In the genomic region with DNA sequence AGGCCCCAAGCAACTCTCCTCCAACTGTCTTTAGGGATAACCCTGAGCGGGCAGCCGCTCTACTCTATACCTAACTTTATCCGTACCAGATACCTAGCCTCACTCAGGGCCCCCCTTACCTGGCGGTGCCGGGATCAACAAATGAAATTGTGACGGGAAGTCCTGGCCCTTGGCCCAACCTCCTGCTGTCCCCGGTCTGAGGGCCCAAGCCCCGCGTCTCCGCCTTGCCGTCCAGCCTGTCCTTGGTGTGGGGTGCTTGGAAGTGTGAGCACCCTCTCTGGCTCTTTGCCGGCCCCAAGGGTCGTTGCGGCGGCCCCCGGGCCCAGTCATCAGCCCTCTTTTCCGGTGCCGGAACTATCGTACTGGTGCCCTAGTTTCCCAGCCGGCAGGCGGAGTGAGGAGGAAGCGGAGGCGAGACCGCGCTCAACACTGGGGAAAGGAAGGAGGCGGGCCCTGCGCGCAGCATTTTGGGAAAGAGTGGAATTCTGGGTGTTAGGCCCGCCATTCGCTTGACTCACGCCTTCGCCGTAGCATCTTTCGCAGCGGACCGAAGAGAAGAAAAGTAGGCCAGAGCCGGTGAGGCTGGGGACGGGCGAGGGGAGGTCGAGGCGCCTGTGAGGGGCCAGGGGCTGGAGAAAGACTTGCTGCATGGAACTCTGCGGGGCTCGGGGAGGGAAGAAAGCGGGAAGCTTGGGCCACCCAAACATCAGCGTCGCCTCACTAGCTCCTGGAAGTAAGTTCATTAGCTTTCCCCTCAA, we compare ENCODE assay signal across 1 cellular context.
TF ChIP-seq lines count a peak whose summit lies in the region.

A gene (plus strand): TSS at position 504 of the 758 bp plus-strand sequence. CDS start 1,676 bp downstream, outside the sequence.

TF ChIP-seq in HEK293, 187 proteins besides CTCF, POLR2A, EP300 and RAD21 (continued from another document and continues in another):
- peak; percentile 91 for TF ChIP-seq KLF10 (tag by site-specific recombination; IDR thresholded peaks at IDR 0.05)
- peak; percentile 99 for TF ChIP-seq ZNF76 (tag by site-specific recombination; IDR thresholded peaks at IDR 0.05; ENCODE audit: borderline replicate concordance, low read depth)
- TF ChIP-seq ZNF610 (tag by site-specific recombination; IDR thresholded peaks at IDR 0.05; ENCODE audit: borderline replicate concordance), result peak; percentile 85; the same call in 1 of the 2 replicates
- TF ChIP-seq ZNF211 (tag by site-specific recombination; IDR thresholded peaks at IDR 0.05; ENCODE audit: low read depth), result no peak
- peak; percentile 95 for TF ChIP-seq ZBTB17 (tag by site-specific recombination; IDR thresholded peaks at IDR 0.05)
- TF ChIP-seq KLF16 (tag by site-specific recombination; IDR thresholded peaks at IDR 0.05), result peak; percentile 98
- TF ChIP-seq ZSCAN30 (tag by site-specific recombination; IDR thresholded peaks at IDR 0.05), result peak; percentile 86
- TF ChIP-seq, protein P1, sequence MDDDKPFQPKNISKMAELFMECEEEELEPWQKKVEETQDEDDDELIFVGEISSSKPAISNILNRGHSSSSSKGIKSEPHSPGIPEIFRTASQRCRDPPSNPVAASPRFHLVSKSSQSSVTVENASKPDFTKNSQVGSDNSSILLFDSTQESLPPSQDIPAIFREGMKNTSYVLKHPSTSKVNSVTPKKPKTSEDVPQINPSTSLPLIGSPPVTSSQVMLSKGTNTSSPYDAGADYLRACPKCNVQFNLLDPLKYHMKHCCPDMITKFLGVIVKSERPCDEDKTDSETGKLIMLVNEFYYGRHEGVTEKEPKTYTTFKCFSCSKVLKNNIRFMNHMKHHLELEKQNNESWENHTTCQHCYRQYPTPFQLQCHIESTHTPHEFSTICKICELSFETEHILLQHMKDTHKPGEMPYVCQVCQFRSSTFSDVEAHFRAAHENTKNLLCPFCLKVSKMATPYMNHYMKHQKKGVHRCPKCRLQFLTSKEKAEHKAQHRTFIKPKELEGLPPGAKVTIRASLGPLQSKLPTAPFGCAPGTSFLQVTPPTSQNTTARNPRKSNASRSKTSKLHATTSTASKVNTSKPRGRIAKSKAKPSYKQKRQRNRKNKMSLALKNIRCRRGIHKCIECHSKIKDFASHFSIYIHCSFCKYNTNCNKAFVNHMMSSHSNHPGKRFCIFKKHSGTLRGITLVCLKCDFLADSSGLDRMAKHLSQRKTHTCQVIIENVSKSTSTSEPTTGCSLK (tag by site-specific recombination; IDR thresholded peaks at IDR 0.05), result no peak
- TF ChIP-seq ZNF175 (tag by site-specific recombination; IDR thresholded peaks at IDR 0.05), result no peak
- TF ChIP-seq BCL11A (tag by site-specific recombination; IDR thresholded peaks at IDR 0.05; ENCODE audit: low read depth), result no peak
- TF ChIP-seq ZNF423 (tag by site-specific recombination; IDR thresholded peaks at IDR 0.05), result no peak
- TF ChIP-seq ZNF223 (tag by site-specific recombination; IDR thresholded peaks at IDR 0.05), result no peak; the same call in 1 of the 2 replicates
- TF ChIP-seq KLF1 (tag by site-specific recombination; IDR thresholded peaks at IDR 0.05), result no peak
- TF ChIP-seq, protein P2, sequence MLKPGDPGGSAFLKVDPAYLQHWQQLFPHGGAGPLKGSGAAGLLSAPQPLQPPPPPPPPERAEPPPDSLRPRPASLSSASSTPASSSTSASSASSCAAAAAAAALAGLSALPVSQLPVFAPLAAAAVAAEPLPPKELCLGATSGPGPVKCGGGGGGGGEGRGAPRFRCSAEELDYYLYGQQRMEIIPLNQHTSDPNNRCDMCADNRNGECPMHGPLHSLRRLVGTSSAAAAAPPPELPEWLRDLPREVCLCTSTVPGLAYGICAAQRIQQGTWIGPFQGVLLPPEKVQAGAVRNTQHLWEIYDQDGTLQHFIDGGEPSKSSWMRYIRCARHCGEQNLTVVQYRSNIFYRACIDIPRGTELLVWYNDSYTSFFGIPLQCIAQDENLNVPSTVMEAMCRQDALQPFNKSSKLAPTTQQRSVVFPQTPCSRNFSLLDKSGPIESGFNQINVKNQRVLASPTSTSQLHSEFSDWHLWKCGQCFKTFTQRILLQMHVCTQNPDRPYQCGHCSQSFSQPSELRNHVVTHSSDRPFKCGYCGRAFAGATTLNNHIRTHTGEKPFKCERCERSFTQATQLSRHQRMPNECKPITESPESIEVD (tag by site-specific recombination; IDR thresholded peaks at IDR 0.05), result no peak
- TF ChIP-seq ZNF777 (tag by site-specific recombination; IDR thresholded peaks at IDR 0.05; ENCODE audit: borderline replicate concordance), result peak; percentile 92
- TF ChIP-seq ZNF544 (tag by site-specific recombination; IDR thresholded peaks at IDR 0.05), result no peak
- no peak for TF ChIP-seq ZNF350 (tag by site-specific recombination; IDR thresholded peaks at IDR 0.05)
- TF ChIP-seq SETDB1 (IDR thresholded peaks at IDR 0.05; ENCODE audit: insufficient read length, low read length), result no peak
- TF ChIP-seq, protein P3, sequence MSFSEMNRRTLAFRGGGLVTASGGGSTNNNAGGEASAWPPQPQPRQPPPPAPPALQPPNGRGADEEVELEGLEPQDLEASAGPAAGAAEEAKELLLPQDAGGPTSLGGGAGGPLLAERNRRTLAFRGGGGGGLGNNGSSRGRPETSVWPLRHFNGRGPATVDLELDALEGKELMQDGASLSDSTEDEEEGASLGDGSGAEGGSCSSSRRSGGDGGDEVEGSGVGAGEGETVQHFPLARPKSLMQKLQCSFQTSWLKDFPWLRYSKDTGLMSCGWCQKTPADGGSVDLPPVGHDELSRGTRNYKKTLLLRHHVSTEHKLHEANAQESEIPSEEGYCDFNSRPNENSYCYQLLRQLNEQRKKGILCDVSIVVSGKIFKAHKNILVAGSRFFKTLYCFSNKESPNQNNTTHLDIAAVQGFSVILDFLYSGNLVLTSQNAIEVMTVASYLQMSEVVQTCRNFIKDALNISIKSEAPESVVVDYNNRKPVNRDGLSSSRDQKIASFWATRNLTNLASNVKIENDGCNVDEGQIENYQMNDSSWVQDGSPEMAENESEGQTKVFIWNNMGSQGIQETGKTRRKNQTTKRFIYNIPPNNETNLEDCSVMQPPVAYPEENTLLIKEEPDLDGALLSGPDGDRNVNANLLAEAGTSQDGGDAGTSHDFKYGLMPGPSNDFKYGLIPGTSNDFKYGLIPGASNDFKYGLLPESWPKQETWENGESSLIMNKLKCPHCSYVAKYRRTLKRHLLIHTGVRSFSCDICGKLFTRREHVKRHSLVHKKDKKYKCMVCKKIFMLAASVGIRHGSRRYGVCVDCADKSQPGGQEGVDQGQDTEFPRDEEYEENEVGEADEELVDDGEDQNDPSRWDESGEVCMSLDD (tag by site-specific recombination; IDR thresholded peaks at IDR 0.05), result peak; percentile 79
- TF ChIP-seq, protein P4, sequence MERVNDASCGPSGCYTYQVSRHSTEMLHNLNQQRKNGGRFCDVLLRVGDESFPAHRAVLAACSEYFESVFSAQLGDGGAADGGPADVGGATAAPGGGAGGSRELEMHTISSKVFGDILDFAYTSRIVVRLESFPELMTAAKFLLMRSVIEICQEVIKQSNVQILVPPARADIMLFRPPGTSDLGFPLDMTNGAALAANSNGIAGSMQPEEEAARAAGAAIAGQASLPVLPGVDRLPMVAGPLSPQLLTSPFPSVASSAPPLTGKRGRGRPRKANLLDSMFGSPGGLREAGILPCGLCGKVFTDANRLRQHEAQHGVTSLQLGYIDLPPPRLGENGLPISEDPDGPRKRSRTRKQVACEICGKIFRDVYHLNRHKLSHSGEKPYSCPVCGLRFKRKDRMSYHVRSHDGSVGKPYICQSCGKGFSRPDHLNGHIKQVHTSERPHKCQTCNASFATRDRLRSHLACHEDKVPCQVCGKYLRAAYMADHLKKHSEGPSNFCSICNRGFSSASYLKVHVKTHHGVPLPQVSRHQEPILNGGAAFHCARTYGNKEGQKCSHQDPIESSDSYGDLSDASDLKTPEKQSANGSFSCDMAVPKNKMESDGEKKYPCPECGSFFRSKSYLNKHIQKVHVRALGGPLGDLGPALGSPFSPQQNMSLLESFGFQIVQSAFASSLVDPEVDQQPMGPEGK (tag by site-specific recombination; IDR thresholded peaks at IDR 0.05), result peak; percentile 92
- no peak for TF ChIP-seq ZNF768 (tag by site-specific recombination; IDR thresholded peaks at IDR 0.05)
- no peak for TF ChIP-seq ZNF585B (tag by site-specific recombination; IDR thresholded peaks at IDR 0.05)
- peak; percentile 90; the same call in 1 of the 2 replicates for TF ChIP-seq ZNF660 (tag by site-specific recombination; IDR thresholded peaks at IDR 0.05)
- TF ChIP-seq, protein P5, sequence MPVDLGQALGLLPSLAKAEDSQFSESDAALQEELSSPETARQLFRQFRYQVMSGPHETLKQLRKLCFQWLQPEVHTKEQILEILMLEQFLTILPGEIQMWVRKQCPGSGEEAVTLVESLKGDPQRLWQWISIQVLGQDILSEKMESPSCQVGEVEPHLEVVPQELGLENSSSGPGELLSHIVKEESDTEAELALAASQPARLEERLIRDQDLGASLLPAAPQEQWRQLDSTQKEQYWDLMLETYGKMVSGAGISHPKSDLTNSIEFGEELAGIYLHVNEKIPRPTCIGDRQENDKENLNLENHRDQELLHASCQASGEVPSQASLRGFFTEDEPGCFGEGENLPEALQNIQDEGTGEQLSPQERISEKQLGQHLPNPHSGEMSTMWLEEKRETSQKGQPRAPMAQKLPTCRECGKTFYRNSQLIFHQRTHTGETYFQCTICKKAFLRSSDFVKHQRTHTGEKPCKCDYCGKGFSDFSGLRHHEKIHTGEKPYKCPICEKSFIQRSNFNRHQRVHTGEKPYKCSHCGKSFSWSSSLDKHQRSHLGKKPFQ (tag by site-specific recombination; IDR thresholded peaks at IDR 0.05), result peak; percentile 75
- TF ChIP-seq ZNF549 (tag by site-specific recombination; IDR thresholded peaks at IDR 0.05), result no peak
- TF ChIP-seq ZNF23 (tag by site-specific recombination; IDR thresholded peaks at IDR 0.05; ENCODE audit: borderline replicate concordance), result no peak
- no peak for TF ChIP-seq ZNF791 (tag by site-specific recombination; IDR thresholded peaks at IDR 0.05)
- TF ChIP-seq EGR2 (tag by site-specific recombination; IDR thresholded peaks at IDR 0.05; ENCODE audit: low read depth), result peak; percentile 87
- no peak for TF ChIP-seq ZNF747 (tag by site-specific recombination; IDR thresholded peaks at IDR 0.05)
- TF ChIP-seq, protein P6, sequence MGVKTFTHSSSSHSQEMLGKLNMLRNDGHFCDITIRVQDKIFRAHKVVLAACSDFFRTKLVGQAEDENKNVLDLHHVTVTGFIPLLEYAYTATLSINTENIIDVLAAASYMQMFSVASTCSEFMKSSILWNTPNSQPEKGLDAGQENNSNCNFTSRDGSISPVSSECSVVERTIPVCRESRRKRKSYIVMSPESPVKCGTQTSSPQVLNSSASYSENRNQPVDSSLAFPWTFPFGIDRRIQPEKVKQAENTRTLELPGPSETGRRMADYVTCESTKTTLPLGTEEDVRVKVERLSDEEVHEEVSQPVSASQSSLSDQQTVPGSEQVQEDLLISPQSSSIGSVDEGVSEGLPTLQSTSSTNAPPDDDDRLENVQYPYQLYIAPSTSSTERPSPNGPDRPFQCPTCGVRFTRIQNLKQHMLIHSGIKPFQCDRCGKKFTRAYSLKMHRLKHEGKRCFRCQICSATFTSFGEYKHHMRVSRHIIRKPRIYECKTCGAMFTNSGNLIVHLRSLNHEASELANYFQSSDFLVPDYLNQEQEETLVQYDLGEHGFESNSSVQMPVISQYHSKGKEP (tag by site-specific recombination; IDR thresholded peaks at IDR 0.05), result no peak; the same call in 1 of the 2 replicates
- TF ChIP-seq, protein P7, sequence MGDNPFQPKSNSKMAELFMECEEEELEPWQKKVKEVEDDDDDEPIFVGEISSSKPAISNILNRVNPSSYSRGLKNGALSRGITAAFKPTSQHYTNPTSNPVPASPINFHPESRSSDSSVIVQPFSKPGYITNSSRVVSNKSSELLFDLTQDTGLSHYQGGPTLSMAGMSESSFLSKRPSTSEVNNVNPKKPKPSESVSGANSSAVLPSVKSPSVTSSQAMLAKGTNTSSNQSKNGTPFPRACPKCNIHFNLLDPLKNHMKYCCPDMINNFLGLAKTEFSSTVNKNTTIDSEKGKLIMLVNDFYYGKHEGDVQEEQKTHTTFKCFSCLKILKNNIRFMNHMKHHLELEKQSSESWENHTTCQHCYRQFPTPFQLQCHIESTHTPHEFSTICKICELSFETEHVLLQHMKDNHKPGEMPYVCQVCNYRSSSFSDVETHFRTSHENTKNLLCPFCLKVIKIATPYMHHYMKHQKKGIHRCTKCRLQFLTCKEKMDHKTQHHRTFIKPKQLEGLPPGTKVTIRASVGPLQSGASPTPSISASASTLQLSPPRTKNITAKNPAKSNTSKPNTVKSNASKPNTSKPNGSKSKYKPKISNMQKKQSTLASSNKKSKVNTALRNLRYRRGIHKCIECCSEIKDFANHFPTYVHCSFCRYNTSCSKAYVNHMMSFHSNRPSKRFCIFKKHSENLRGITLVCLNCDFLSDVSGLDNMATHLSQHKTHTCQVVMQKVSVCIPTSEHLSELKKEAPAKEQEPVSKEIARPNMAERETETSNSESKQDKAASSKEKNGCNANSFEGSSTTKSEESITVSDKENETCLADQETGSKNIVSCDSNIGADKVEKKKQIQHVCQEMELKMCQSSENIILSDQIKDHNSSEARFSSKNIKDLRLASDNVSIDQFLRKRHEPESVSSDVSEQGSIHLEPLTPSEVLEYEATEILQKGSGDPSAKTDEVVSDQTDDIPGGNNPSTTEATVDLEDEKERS (tag by site-specific recombination; IDR thresholded peaks at IDR 0.05), result peak; percentile 71
- TF ChIP-seq MEIS1 (CRISPR knock-in tag; IDR thresholded peaks at IDR 0.05; ENCODE audit: borderline replicate concordance), result no peak
- peak; percentile 95 for TF ChIP-seq ZNF335 (tag by site-specific recombination; conservative IDR thresholded peaks at IDR 0.05)
- TF ChIP-seq ZNF354C (tag by site-specific recombination; IDR thresholded peaks at IDR 0.05; ENCODE audit: borderline replicate concordance, low read depth), result no peak
- TF ChIP-seq ZNF701 (tag by site-specific recombination; IDR thresholded peaks at IDR 0.05), result 0 out of 2 replicates have a peak, but pooled peaks have one; percentile 46
- TF ChIP-seq ZNF292 (tag by site-specific recombination; IDR thresholded peaks at IDR 0.05; ENCODE audit: borderline replicate concordance, low read depth), result no peak
- TF ChIP-seq ZNF133 (tag by site-specific recombination; IDR thresholded peaks at IDR 0.05), result no peak
- TF ChIP-seq, protein P8, sequence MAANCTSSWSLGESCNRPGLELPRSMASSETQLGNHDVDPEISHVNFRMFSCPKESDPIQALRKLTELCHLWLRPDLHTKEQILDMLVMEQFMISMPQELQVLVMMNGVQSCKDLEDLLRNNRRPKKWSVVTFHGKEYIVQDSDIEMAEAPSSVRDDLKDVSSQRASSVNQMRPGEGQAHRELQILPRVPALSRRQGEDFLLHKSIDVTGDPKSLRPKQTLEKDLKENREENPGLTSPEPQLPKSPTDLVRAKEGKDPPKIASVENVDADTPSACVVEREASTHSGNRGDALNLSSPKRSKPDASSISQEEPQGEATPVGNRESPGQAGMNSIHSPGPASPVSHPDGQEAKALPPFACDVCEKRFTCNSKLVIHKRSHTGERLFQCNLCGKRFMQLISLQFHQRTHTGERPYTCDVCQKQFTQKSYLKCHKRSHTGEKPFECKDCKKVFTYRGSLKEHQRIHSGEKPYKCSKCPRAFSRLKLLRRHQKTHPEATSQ (tag by site-specific recombination; IDR thresholded peaks at IDR 0.05), result peak; percentile 93
- TF ChIP-seq ZNF548 (tag by site-specific recombination; IDR thresholded peaks at IDR 0.05), result no peak
